Comparison of ENCODE assay signal across 1 cellular context in the genomic region with DNA sequence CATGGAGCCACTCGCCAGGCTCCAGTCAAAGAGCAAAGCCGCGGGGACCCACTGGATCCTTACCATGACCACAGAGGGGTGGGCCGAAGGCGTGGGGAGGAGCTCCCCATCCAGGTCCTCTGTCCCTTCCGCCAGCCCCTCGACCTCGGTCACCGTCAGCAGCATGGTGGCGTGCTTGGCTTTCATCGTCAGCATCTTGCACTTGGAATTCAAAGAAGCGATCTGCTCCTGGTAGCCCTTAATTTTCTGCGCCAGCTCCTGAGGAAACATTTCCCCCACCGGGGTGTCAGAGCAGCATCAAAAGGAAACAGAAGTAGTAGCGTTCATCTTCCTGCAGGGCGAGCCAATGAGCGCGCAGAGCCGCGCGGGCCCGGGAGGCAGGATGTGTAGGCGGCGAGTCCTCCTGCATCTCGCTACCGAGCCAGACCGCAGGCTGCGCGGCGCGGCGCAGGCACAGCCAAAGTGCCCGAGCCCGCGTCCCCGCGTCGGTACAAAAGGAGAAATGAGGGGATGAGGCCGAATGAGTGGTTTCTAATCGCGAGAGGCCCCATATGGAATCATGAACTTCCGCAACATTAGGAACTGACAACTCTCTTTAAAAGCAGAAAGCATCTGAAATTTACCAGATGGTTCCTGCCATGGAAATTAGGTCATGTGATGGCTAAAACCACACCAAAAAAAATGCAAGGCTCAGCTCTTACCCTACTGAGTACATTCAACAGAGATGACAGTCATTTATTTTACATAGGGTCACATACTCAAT.
TF ChIP-seq lines count a peak whose summit lies in the region.

No MANE protein-coding gene starts in this region.

TF ChIP-seq in HEK293, 187 proteins besides CTCF, POLR2A, EP300 and RAD21 (continued from another document and continues in another):
- TF ChIP-seq ZNF391 (tag by site-specific recombination; IDR thresholded peaks at IDR 0.05; ENCODE audit: borderline replicate concordance, low read depth) (no peak), ZIC2 (tag by site-specific recombination; IDR thresholded peaks at IDR 0.05) (0 out of 2 replicates have a peak, but pooled peaks have one; percentile 35), ZNF132 (tag by site-specific recombination; IDR thresholded peaks at IDR 0.05; ENCODE audit: borderline replicate concordance) (no peak), ZNF350 (tag by site-specific recombination; IDR thresholded peaks at IDR 0.05) (no peak), ZNF341 (tag by site-specific recombination; IDR thresholded peaks at IDR 0.05; ENCODE audit: low read depth) (peak; percentile 64), MZF1 (tag by site-specific recombination; IDR thresholded peaks at IDR 0.05; ENCODE audit: borderline replicate concordance) (no peak; the same call in none of the 2 replicates), ZNF24 (tag by site-specific recombination; IDR thresholded peaks at IDR 0.05) (0 out of 2 replicates have a peak, but pooled peaks have one; percentile 27), ZNF624 (tag by site-specific recombination; IDR thresholded peaks at IDR 0.05) (no peak), ZNF2 (tag by site-specific recombination; IDR thresholded peaks at IDR 0.05) (peak; percentile 77), ZBTB20 (tag by site-specific recombination; IDR thresholded peaks at IDR 0.05) (peak; percentile 99), ZNF785 (tag by site-specific recombination; IDR thresholded peaks at IDR 0.05) (no peak), ZSCAN30 (tag by site-specific recombination; IDR thresholded peaks at IDR 0.05) (peak; percentile 74; the same call in 1 of the 2 replicates), ZNF473 (tag by site-specific recombination; IDR thresholded peaks at IDR 0.05) (no peak), ZNF10 (tag by site-specific recombination; IDR thresholded peaks at IDR 0.05) (peak; percentile 15; the same call in 1 of the 2 replicates), ZFP37 (tag by site-specific recombination; IDR thresholded peaks at IDR 0.05) (0 out of 2 replicates have a peak, but pooled peaks have one; percentile 52), SP7 (tag by site-specific recombination; IDR thresholded peaks at IDR 0.05) (peak; percentile 47), ZFHX2 (tag by site-specific recombination; conservative IDR thresholded peaks at IDR 0.05) (peak; percentile 71), EGR2 (tag by site-specific recombination; IDR thresholded peaks at IDR 0.05; ENCODE audit: low read depth) (peak; percentile 43; the same call in 1 of the 2 replicates), YY1 (tag by site-specific recombination; IDR thresholded peaks at IDR 0.05) (peak; percentile 27; the same call in 1 of the 2 replicates), SP2 (tag by site-specific recombination; IDR thresholded peaks at IDR 0.05) (peak; percentile 75), ZEB2 (tag by site-specific recombination; IDR thresholded peaks at IDR 0.05) (peak; percentile 82), ZNF510 (tag by site-specific recombination; IDR thresholded peaks at IDR 0.05; ENCODE audit: insufficient replicate concordance) (no peak), ZNF791 (tag by site-specific recombination; IDR thresholded peaks at IDR 0.05) (no peak), ZBTB10 (tag by site-specific recombination; IDR thresholded peaks at IDR 0.05) (peak; percentile 61), ZNF335 (tag by site-specific recombination; conservative IDR thresholded peaks at IDR 0.05) (peak; percentile 78), ZNF366 (tag by site-specific recombination; conservative IDR thresholded peaks at IDR 0.05) (peak; percentile 62), ZNF23 (tag by site-specific recombination; IDR thresholded peaks at IDR 0.05; ENCODE audit: borderline replicate concordance) (no peak), TRIM28 (IDR thresholded peaks at IDR 0.05; ENCODE audit: borderline replicate concordance, low read length) (peak; percentile 93), ZBTB44 (tag by site-specific recombination; IDR thresholded peaks at IDR 0.05) (peak; percentile 22; the same call in 1 of the 2 replicates), ZBTB11 (tag by site-specific recombination; conservative IDR thresholded peaks at IDR 0.05; ENCODE audit: low read depth) (peak; percentile 45; the same call in 1 of the 2 replicates), ZNF561 (tag by site-specific recombination; IDR thresholded peaks at IDR 0.05; ENCODE audit: borderline replicate concordance) (peak; percentile 70), ZBTB17 (tag by site-specific recombination; IDR thresholded peaks at IDR 0.05) (peak; percentile 95), ZNF623 (tag by site-specific recombination; IDR thresholded peaks at IDR 0.05) (no peak), OSR2 (tag by site-specific recombination; IDR thresholded peaks at IDR 0.05) (peak; percentile 99), PRDM6 (tag by site-specific recombination; IDR thresholded peaks at IDR 0.05) (no peak), SCRT2 (tag by site-specific recombination; IDR thresholded peaks at IDR 0.05) (no peak), GLIS2 (tag by site-specific recombination; IDR thresholded peaks at IDR 0.05) (peak; percentile 77)
- TF ChIP-seq, protein P1, sequence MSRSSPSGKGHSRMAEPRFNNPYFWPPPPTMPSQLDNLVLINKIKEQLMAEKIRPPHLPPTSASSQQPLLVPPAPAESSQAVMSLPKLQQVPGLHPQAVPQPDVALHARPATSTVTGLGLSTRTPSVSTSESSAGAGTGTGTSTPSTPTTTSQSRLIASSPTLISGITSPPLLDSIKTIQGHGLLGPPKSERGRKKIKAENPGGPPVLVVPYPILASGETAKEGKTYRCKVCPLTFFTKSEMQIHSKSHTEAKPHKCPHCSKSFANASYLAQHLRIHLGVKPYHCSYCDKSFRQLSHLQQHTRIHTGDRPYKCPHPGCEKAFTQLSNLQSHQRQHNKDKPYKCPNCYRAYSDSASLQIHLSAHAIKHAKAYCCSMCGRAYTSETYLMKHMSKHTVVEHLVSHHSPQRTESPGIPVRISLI (tag by site-specific recombination; IDR thresholded peaks at IDR 0.05): peak; percentile 93
- TF ChIP-seq, protein P2, sequence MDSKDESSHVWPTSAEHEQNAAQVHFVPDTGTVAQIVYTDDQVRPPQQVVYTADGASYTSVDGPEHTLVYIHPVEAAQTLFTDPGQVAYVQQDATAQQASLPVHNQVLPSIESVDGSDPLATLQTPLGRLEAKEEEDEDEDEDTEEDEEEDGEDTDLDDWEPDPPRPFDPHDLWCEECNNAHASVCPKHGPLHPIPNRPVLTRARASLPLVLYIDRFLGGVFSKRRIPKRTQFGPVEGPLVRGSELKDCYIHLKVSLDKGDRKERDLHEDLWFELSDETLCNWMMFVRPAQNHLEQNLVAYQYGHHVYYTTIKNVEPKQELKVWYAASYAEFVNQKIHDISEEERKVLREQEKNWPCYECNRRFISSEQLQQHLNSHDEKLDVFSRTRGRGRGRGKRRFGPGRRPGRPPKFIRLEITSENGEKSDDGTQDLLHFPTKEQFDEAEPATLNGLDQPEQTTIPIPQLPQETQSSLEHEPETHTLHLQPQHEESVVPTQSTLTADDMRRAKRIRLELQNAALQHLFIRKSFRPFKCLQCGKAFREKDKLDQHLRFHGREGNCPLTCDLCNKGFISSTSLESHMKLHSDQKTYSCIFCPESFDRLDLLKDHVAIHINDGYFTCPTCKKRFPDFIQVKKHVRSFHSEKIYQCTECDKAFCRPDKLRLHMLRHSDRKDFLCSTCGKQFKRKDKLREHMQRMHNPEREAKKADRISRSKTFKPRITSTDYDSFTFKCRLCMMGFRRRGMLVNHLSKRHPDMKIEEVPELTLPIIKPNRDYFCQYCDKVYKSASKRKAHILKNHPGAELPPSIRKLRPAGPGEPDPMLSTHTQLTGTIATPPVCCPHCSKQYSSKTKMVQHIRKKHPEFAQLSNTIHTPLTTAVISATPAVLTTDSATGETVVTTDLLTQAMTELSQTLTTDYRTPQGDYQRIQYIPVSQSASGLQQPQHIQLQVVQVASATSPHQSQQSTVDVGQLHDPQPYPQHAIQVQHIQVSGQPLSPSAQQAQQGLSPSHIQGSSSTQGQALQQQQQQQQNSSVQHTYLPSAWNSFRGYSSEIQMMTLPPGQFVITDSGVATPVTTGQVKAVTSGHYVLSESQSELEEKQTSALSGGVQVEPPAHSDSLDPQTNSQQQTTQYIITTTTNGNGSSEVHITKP (tag by site-specific recombination; IDR thresholded peaks at IDR 0.05): peak; percentile 98
- TF ChIP-seq, protein P3, sequence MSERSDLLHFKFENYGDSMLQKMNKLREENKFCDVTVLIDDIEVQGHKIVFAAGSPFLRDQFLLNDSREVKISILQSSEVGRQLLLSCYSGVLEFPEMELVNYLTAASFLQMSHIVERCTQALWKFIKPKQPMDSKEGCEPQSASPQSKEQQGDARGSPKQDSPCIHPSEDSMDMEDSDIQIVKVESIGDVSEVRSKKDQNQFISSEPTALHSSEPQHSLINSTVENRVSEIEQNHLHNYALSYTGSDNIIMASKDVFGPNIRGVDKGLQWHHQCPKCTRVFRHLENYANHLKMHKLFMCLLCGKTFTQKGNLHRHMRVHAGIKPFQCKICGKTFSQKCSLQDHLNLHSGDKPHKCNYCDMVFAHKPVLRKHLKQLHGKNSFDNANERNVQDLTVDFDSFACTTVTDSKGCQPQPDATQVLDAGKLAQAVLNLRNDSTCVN (tag by site-specific recombination; optimal IDR thresholded peaks at IDR 0.05): peak; percentile 99
- TF ChIP-seq, protein P4, sequence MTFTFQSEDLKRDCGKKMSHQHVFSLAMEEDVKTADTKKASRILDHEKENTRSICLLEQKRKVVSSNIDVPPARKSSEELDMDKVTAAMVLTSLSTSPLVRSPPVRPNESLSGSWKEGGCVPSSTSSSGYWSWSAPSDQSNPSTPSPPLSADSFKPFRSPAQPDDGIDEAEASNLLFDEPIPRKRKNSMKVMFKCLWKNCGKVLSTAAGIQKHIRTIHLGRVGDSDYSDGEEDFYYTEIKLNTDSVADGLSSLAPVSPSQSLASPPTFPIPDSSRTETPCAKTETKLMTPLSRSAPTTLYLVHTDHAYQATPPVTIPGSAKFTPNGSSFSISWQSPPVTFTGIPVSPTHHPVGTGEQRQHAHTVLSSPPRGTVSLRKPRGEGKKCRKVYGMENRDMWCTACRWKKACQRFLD (tag by site-specific recombination; IDR thresholded peaks at IDR 0.05): no peak
